1 cellular context compared by ENCODE assay signal in genomic region chr16:2033057-2033911, GRCh38.
TF ChIP-seq lines count a peak whose summit lies in the region.

No MANE protein-coding gene starts in this region.

TF ChIP-seq in HepG2, 621 proteins besides CTCF, POLR2A, EP300 and RAD21 (continued from another document and continues in another):
- TF ChIP-seq MYC (CRISPR knock-in tag; IDR thresholded peaks at IDR 0.05; ENCODE audit: borderline replicate concordance) (peak; percentile 53), ZFY (CRISPR knock-in tag; IDR thresholded peaks at IDR 0.05) (peak; percentile 8; the same call in 1 of the 2 replicates), TFE3 (CRISPR knock-in tag; IDR thresholded peaks at IDR 0.05) (no peak), ZNF12 (CRISPR knock-in tag; IDR thresholded peaks at IDR 0.05) (no peak), ZNF234 (CRISPR knock-in tag; conservative IDR thresholded peaks at IDR 0.05) (no peak), ZBTB1 (CRISPR knock-in tag; IDR thresholded peaks at IDR 0.05; ENCODE audit: borderline replicate concordance) (no peak), TFDP1 (CRISPR knock-in tag; IDR thresholded peaks at IDR 0.05; ENCODE audit: borderline replicate concordance) (peak; percentile 73; the same call in 1 of the 2 replicates), GATAD1 (CRISPR knock-in tag; IDR thresholded peaks at IDR 0.05) (peak; percentile 15; the same call in 1 of the 2 replicates), ZIK1 (CRISPR knock-in tag; IDR thresholded peaks at IDR 0.05; ENCODE audit: borderline replicate concordance, low read depth) (0 out of 2 replicates have a peak, but pooled peaks have one; percentile 34), ZNF609 (CRISPR knock-in tag; IDR thresholded peaks at IDR 0.05; ENCODE audit: borderline replicate concordance) (no peak), MTERF4 (CRISPR knock-in tag; IDR thresholded peaks at IDR 0.05) (peak; percentile 72; the same call in 1 of the 2 replicates), LRRFIP1 (CRISPR knock-in tag; conservative IDR thresholded peaks at IDR 0.05) (no peak), DR1 (CRISPR knock-in tag; IDR thresholded peaks at IDR 0.05) (no peak), ZNF235 (CRISPR knock-in tag; IDR thresholded peaks at IDR 0.05; ENCODE audit: borderline replicate concordance) (no peak), ZNF598 (CRISPR knock-in tag; IDR thresholded peaks at IDR 0.05; ENCODE audit: borderline replicate concordance) (no peak), GATAD2A (CRISPR knock-in tag; IDR thresholded peaks at IDR 0.05) (no peak; the same call in 1 of the 2 replicates), ATF7 (IDR thresholded peaks at IDR 0.05) (no peak), ATF7 (CRISPR knock-in tag; IDR thresholded peaks at IDR 0.05) (no peak), JUND (CRISPR knock-in tag; IDR thresholded peaks at IDR 0.05) (0 out of 2 replicates have a peak, but pooled peaks have one; percentile 15), ZNF574 (CRISPR knock-in tag; IDR thresholded peaks at IDR 0.05) (peak; percentile 31; the same call in 1 of the 2 replicates), ZNF891 (CRISPR knock-in tag; IDR thresholded peaks at IDR 0.05) (peak; percentile 58; the same call in 1 of the 2 replicates), PRDM10 (CRISPR knock-in tag; IDR thresholded peaks at IDR 0.05; ENCODE audit: low read depth) (no peak), ZNF572 (CRISPR knock-in tag; IDR thresholded peaks at IDR 0.05) (0 out of 2 replicates have a peak, but pooled peaks have one; percentile 30), SOX5 (CRISPR knock-in tag; IDR thresholded peaks at IDR 0.05; ENCODE audit: borderline replicate concordance) (peak; percentile 31; the same call in 1 of the 2 replicates), ZMAT3 (CRISPR knock-in tag; conservative IDR thresholded peaks at IDR 0.05) (0 out of 2 replicates have a peak, but pooled peaks have one; percentile 46), KDM3A (CRISPR knock-in tag; IDR thresholded peaks at IDR 0.05; ENCODE audit: low read depth) (0 out of 2 replicates have a peak, but pooled peaks have one; percentile 47), GABPB1 (CRISPR knock-in tag; IDR thresholded peaks at IDR 0.05) (peak; percentile 74), ZNF83 (CRISPR knock-in tag; IDR thresholded peaks at IDR 0.05; ENCODE audit: borderline replicate concordance) (no peak), SAFB2 (CRISPR knock-in tag; IDR thresholded peaks at IDR 0.05; ENCODE audit: borderline replicate concordance, low read depth) (no peak), REPIN1 (CRISPR knock-in tag; IDR thresholded peaks at IDR 0.05; ENCODE audit: borderline replicate concordance, low read depth) (0 out of 2 replicates have a peak, but pooled peaks have one; percentile 52), PCBP1 (IDR thresholded peaks at IDR 0.05; ENCODE audit: borderline replicate concordance, low read depth, low read length) (no peak), LCORL (IDR thresholded peaks at IDR 0.05) (no peak), LCORL (CRISPR knock-in tag; IDR thresholded peaks at IDR 0.05) (peak; percentile 51; the same call in 1 of the 2 replicates), ZNF547 (CRISPR knock-in tag; IDR thresholded peaks at IDR 0.05) (no peak), TBL1XR1 (IDR thresholded peaks at IDR 0.05; ENCODE audit: borderline replicate concordance, low read length, partially characterized antibody) (no peak), ZMYM4 (CRISPR knock-in tag; IDR thresholded peaks at IDR 0.05) (no peak), SAP130 (CRISPR knock-in tag; IDR thresholded peaks at IDR 0.05; ENCODE audit: low read depth) (0 out of 2 replicates have a peak, but pooled peaks have one; percentile 44), CREB3 (CRISPR knock-in tag; IDR thresholded peaks at IDR 0.05) (no peak), SMC3 (IDR thresholded peaks at IDR 0.05; ENCODE audit: low read length) (no peak), CBFB (CRISPR knock-in tag; IDR thresholded peaks at IDR 0.05) (no peak), ZNF792 (CRISPR knock-in tag; IDR thresholded peaks at IDR 0.05) (0 out of 2 replicates have a peak, but pooled peaks have one; percentile 34), MXD4 (CRISPR knock-in tag; IDR thresholded peaks at IDR 0.05) (no peak; the same call in 1 of the 2 replicates), ZNF17 (CRISPR knock-in tag; IDR thresholded peaks at IDR 0.05) (no peak), ZNF772 (CRISPR knock-in tag; IDR thresholded peaks at IDR 0.05) (no peak), TCF7L2 (IDR thresholded peaks at IDR 0.05; ENCODE audit: low read depth, low read length) (no peak), ELF4 (CRISPR knock-in tag; IDR thresholded peaks at IDR 0.05; ENCODE audit: borderline replicate concordance) (no peak), TSC22D2 (CRISPR knock-in tag; IDR thresholded peaks at IDR 0.05; ENCODE audit: borderline replicate concordance) (no peak), CEBPG (CRISPR knock-in tag; IDR thresholded peaks at IDR 0.05) (no peak), EED (CRISPR knock-in tag; IDR thresholded peaks at IDR 0.05) (no peak)
